In the genomic region with DNA sequence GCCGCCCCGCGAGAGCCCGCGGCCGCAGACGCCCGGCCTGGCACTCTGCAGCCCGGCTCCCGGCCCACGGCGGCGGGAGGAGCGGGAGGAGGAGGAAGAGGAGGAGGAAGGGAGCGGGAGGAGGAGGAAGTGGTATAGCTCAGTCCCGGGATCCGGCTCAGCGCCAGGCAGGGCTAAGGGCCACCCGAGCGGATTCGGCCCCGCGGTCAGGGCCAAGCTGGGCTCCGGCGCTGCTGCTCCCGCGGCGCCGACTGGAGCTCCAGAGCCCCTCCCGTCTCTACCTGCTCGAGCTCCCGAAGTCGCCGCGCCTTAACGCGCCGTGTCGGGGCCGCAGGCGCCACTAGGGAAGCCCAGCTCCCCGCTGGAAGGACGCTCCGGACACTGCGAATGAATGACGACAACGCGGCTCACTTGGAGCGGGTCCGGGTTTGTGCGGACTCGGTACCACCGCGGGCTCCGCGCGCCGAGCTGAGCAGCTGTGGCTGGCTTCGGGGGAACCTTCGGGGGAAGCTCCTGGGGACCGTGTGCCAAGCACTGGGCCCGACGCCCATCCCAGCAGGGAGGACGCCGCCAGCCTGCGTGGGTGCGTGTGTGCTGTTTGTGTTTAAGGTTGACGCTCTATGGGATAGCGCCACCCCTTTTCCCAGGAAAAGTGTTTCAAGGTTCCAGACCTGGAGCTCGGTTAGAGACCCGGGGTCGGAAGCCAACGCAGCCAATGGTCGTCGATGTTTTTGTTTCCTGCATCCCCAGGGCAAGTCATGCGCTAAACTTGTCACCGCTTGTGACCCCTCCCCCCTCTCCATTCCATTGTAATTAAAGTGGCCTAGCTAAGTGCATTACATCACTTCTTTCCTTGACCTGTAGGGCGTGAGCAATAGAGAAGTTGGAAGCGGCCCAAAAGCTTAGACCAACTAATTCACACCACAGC, we compare ENCODE assay signal across 2 cellular contexts.
TF ChIP-seq lines count a peak whose summit lies in the region.

A gene (minus strand): TSS at position 94 of the 928 bp plus-strand sequence. CDS start 340 bp downstream, outside the sequence.

TF ChIP-seq in H1, 55 proteins besides CTCF, POLR2A, EP300 and RAD21 (continues in another document):
- TF ChIP-seq SRF (IDR thresholded peaks at IDR 0.05; ENCODE audit: low read depth, low read length) (no peak), KDM4A (IDR thresholded peaks at IDR 0.05; ENCODE audit: low read depth, low read length, severe bottlenecking) (peak; percentile 92), ASH2L (IDR thresholded peaks at IDR 0.05; ENCODE audit: low read length) (peak; percentile 77), CHD1 (IDR thresholded peaks at IDR 0.05; ENCODE audit: low read depth, low read length) (no peak), FOSL1 (IDR thresholded peaks at IDR 0.05; ENCODE audit: insufficient read depth, low read depth, low read length) (no peak), PHF8 (conservative IDR thresholded peaks at IDR 0.05; ENCODE audit: low read depth, low read length) (peak; percentile 37), SP1 (IDR thresholded peaks at IDR 0.05; ENCODE audit: low read depth, low read length) (peak; percentile 78), EGR1 (IDR thresholded peaks at IDR 0.05; ENCODE audit: borderline replicate concordance, low read depth, low read length) (no peak), BRCA1 (IDR thresholded peaks at IDR 0.05; ENCODE audit: low read depth, low read length) (no peak), SUZ12 (IDR thresholded peaks at IDR 0.05; ENCODE audit: low read length) (peak; percentile 39; the same call in 1 of the 2 replicates), SAP30 (IDR thresholded peaks at IDR 0.05; ENCODE audit: insufficient read depth, insufficient replicate concordance, low read length) (no peak), SIRT6 (IDR thresholded peaks at IDR 0.05; ENCODE audit: low read length) (no peak), POLR2AphosphoS5 (IDR thresholded peaks at IDR 0.05; ENCODE audit: low read depth, low read length) (peak; percentile 82), JUN (IDR thresholded peaks at IDR 0.05; ENCODE audit: low read depth, low read length) (peak; percentile 28; the same call in 1 of the 2 replicates), TCF12 (IDR thresholded peaks at IDR 0.05; ENCODE audit: low read depth, low read length) (no peak), KDM5A (IDR thresholded peaks at IDR 0.05; ENCODE audit: low read length) (no peak), JUND (IDR thresholded peaks at IDR 0.05; ENCODE audit: low read length) (peak; percentile 77; the same call in 1 of the 2 replicates)
- TF ChIP-seq, protein P1, sequence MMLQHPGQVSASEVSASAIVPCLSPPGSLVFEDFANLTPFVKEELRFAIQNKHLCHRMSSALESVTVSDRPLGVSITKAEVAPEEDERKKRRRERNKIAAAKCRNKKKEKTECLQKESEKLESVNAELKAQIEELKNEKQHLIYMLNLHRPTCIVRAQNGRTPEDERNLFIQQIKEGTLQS (IDR thresholded peaks at IDR 0.05; ENCODE audit: insufficient read depth, low read depth, low read length): no peak

TF ChIP-seq in HepG2, 621 proteins besides CTCF, POLR2A, EP300 and RAD21 (continues in another document):
- TF ChIP-seq NFE2 (CRISPR knock-in tag; IDR thresholded peaks at IDR 0.05): no peak
- TF ChIP-seq, protein P2, sequence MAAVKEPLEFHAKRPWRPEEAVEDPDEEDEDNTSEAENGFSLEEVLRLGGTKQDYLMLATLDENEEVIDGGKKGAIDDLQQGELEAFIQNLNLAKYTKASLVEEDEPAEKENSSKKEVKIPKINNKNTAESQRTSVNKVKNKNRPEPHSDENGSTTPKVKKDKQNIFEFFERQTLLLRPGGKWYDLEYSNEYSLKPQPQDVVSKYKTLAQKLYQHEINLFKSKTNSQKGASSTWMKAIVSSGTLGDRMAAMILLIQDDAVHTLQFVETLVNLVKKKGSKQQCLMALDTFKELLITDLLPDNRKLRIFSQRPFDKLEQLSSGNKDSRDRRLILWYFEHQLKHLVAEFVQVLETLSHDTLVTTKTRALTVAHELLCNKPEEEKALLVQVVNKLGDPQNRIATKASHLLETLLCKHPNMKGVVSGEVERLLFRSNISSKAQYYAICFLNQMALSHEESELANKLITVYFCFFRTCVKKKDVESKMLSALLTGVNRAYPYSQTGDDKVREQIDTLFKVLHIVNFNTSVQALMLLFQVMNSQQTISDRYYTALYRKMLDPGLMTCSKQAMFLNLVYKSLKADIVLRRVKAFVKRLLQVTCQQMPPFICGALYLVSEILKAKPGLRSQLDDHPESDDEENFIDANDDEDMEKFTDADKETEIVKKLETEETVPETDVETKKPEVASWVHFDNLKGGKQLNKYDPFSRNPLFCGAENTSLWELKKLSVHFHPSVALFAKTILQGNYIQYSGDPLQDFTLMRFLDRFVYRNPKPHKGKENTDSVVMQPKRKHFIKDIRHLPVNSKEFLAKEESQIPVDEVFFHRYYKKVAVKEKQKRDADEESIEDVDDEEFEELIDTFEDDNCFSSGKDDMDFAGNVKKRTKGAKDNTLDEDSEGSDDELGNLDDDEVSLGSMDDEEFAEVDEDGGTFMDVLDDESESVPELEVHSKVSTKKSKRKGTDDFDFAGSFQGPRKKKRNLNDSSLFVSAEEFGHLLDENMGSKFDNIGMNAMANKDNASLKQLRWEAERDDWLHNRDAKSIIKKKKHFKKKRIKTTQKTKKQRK (IDR thresholded peaks at IDR 0.05; ENCODE audit: low read length): no peak
- peak; percentile 59; the same call in 1 of the 2 replicates for TF ChIP-seq ZSCAN25 (CRISPR knock-in tag; IDR thresholded peaks at IDR 0.05)
- TF ChIP-seq NFRKB (IDR thresholded peaks at IDR 0.05): no peak
- TF ChIP-seq HOXA5 (CRISPR knock-in tag; IDR thresholded peaks at IDR 0.05): peak; percentile 62
- no peak for TF ChIP-seq ZNF17 (CRISPR knock-in tag; IDR thresholded peaks at IDR 0.05)
- 0 out of 2 replicates have a peak, but pooled peaks have one; percentile 21 for TF ChIP-seq CREM (IDR thresholded peaks at IDR 0.05)
- TF ChIP-seq CREM (CRISPR knock-in tag; IDR thresholded peaks at IDR 0.05): no peak
- TF ChIP-seq TAF15 (IDR thresholded peaks at IDR 0.05; ENCODE audit: low read depth, low read length, poor library complexity, severe bottlenecking): no peak
- TF ChIP-seq, protein P3, sequence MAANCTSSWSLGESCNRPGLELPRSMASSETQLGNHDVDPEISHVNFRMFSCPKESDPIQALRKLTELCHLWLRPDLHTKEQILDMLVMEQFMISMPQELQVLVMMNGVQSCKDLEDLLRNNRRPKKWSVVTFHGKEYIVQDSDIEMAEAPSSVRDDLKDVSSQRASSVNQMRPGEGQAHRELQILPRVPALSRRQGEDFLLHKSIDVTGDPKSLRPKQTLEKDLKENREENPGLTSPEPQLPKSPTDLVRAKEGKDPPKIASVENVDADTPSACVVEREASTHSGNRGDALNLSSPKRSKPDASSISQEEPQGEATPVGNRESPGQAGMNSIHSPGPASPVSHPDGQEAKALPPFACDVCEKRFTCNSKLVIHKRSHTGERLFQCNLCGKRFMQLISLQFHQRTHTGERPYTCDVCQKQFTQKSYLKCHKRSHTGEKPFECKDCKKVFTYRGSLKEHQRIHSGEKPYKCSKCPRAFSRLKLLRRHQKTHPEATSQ (CRISPR knock-in tag; IDR thresholded peaks at IDR 0.05; ENCODE audit: borderline replicate concordance): 0 out of 2 replicates have a peak, but pooled peaks have one; percentile 21
- TF ChIP-seq ZNF562 (CRISPR knock-in tag; IDR thresholded peaks at IDR 0.05; ENCODE audit: borderline replicate concordance): no peak; the same call in 1 of the 2 replicates
- 0 out of 2 replicates have a peak, but pooled peaks have one; percentile 38 for TF ChIP-seq ZNF264 (CRISPR knock-in tag; IDR thresholded peaks at IDR 0.05)
- peak; percentile 73; the same call in 1 of the 2 replicates for TF ChIP-seq ZNF572 (CRISPR knock-in tag; IDR thresholded peaks at IDR 0.05)
- TF ChIP-seq SYNCRIP (IDR thresholded peaks at IDR 0.05; ENCODE audit: insufficient read depth, low read depth, low read length): no peak
- TF ChIP-seq, protein P4, sequence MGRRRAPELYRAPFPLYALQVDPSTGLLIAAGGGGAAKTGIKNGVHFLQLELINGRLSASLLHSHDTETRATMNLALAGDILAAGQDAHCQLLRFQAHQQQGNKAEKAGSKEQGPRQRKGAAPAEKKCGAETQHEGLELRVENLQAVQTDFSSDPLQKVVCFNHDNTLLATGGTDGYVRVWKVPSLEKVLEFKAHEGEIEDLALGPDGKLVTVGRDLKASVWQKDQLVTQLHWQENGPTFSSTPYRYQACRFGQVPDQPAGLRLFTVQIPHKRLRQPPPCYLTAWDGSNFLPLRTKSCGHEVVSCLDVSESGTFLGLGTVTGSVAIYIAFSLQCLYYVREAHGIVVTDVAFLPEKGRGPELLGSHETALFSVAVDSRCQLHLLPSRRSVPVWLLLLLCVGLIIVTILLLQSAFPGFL (CRISPR knock-in tag; IDR thresholded peaks at IDR 0.05): peak; percentile 64; the same call in 1 of the 2 replicates
- TF ChIP-seq ZNF724P (CRISPR knock-in tag; IDR thresholded peaks at IDR 0.05; ENCODE audit: borderline replicate concordance): no peak
- TF ChIP-seq NFE2L2 (IDR thresholded peaks at IDR 0.05; ENCODE audit: low read length): no peak
- no peak for TF ChIP-seq SSRP1 (CRISPR knock-in tag; IDR thresholded peaks at IDR 0.05)
- TF ChIP-seq ZFP37 (CRISPR knock-in tag; IDR thresholded peaks at IDR 0.05; ENCODE audit: borderline replicate concordance): 0 out of 2 replicates have a peak, but pooled peaks have one; percentile 73
- TF ChIP-seq, protein P5, sequence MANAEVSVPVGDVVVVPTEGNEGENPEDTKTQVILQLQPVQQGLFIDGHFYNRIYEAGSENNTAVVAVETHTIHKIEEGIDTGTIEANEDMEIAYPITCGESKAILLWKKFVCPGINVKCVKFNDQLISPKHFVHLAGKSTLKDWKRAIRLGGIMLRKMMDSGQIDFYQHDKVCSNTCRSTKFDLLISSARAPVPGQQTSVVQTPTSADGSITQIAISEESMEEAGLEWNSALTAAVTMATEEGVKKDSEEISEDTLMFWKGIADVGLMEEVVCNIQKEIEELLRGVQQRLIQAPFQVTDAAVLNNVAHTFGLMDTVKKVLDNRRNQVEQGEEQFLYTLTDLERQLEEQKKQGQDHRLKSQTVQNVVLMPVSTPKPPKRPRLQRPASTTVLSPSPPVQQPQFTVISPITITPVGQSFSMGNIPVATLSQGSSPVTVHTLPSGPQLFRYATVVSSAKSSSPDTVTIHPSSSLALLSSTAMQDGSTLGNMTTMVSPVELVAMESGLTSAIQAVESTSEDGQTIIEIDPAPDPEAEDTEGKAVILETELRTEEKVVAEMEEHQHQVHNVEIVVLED (CRISPR knock-in tag; IDR thresholded peaks at IDR 0.05; ENCODE audit: borderline replicate concordance): peak; percentile 53; the same call in 1 of the 2 replicates
- TF ChIP-seq KDM2A (CRISPR knock-in tag; IDR thresholded peaks at IDR 0.05; ENCODE audit: borderline replicate concordance, low read depth): no peak; the same call in 1 of the 2 replicates
- TF ChIP-seq, protein P6, sequence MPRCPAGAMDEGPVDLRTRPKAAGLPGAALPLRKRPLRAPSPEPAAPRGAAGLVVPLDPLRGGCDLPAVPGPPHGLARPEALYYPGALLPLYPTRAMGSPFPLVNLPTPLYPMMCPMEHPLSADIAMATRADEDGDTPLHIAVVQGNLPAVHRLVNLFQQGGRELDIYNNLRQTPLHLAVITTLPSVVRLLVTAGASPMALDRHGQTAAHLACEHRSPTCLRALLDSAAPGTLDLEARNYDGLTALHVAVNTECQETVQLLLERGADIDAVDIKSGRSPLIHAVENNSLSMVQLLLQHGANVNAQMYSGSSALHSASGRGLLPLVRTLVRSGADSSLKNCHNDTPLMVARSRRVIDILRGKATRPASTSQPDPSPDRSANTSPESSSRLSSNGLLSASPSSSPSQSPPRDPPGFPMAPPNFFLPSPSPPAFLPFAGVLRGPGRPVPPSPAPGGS (CRISPR knock-in tag; IDR thresholded peaks at IDR 0.05): no peak
- peak; percentile 55; the same call in 1 of the 2 replicates for TF ChIP-seq MEF2D (CRISPR knock-in tag; IDR thresholded peaks at IDR 0.05)
- no peak for TF ChIP-seq MTA3 (CRISPR knock-in tag; IDR thresholded peaks at IDR 0.05)
- TF ChIP-seq LCORL (IDR thresholded peaks at IDR 0.05): no peak
- TF ChIP-seq LCORL (CRISPR knock-in tag; IDR thresholded peaks at IDR 0.05): peak; percentile 75
- TF ChIP-seq, protein P7, sequence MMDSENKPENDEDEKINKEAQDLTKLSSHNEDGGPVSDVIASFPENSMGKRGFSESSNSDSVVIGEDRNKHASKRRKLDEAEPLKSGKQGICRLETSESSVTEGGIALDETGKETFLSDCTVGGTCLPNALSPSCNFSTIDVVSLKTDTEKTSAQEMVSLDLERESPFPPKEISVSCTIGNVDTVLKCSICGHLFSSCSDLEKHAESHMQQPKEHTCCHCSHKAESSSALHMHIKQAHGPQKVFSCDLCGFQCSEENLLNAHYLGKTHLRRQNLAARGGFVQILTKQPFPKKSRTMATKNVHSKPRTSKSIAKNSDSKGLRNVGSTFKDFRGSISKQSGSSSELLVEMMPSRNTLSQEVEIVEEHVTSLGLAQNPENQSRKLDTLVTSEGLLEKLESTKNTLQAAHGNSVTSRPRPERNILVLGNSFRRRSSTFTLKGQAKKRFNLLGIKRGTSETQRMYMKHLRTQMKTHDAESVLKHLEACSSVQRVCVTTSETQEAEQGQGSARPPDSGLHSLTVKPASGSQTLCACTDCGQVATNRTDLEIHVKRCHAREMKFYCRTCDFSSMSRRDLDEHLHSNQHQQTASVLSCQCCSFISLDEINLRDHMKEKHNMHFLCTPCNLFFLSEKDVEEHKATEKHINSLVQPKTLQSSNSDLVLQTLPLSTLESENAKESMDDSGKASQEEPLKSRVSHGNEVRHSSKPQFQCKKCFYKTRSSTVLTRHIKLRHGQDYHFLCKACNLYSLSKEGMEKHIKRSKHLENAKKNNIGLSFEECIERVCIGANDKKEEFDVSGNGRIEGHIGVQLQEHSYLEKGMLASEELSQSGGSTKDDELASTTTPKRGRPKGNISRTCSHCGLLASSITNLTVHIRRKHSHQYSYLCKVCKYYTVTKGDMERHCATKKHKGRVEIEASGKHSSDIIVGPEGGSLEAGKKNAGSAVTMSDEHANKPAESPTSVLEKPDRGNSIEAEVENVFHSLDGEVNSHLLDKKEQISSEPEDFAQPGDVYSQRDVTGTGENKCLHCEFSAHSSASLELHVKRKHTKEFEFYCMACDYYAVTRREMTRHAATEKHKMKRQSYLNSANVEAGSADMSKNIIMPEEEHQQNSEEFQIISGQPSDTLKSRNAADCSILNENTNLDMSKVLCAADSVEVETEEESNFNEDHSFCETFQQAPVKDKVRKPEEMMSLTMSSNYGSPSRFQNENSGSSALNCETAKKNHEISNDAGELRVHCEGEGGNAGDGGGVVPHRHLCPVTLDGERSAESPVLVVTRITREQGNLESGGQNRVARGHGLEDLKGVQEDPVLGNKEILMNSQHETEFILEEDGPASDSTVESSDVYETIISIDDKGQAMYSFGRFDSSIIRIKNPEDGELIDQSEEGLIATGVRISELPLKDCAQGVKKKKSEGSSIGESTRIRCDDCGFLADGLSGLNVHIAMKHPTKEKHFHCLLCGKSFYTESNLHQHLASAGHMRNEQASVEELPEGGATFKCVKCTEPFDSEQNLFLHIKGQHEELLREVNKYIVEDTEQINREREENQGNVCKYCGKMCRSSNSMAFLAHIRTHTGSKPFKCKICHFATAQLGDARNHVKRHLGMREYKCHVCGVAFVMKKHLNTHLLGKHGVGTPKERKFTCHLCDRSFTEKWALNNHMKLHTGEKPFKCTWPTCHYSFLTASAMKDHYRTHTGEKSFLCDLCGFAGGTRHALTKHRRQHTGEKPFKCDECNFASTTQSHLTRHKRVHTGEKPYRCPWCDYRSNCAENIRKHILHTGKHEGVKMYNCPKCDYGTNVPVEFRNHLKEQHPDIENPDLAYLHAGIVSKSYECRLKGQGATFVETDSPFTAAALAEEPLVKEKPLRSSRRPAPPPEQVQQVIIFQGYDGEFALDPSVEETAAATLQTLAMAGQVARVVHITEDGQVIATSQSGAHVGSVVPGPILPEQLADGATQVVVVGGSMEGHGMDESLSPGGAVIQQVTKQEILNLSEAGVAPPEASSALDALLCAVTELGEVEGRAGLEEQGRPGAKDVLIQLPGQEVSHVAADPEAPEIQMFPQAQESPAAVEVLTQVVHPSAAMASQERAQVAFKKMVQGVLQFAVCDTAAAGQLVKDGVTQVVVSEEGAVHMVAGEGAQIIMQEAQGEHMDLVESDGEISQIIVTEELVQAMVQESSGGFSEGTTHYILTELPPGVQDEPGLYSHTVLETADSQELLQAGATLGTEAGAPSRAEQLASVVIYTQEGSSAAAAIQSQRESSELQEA (CRISPR knock-in tag; IDR thresholded peaks at IDR 0.05; ENCODE audit: not compliant biosample characterization): peak; percentile 93
- TF ChIP-seq ZFP36L1 (CRISPR knock-in tag; IDR thresholded peaks at IDR 0.05): no peak
